18 cellular contexts compared by ENCODE assay signal in the genomic region with DNA sequence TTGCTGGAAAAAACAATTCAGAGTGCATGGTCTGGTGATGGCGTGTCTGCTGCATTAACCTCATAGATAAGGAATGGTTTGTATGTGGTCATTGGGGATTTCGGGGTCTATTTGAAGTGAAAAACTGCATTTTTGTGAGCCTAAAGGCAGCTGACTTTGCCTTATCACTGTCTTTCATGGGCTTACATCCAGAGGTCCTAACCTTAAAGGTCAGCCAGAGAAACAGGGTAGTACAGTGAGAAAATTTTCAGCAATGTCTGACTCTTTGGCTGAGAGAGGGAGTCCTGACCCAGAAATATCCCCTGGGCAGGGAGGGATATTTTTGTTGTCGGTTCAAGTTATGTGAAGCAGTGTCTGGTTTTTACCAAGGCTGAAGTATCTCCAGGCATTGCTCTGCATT.
"Had no signal": no experiment of that assay in that cellular context is flagged by ENCODE, and none has a peak within 500 bp of the region (broad histone marks: within the 10 kb centered on the region; RNA-seq: fewer than 3 reads in every experiment).

No MANE protein-coding gene starts in this region.

- H3K36me3 ChIP-seq: breast epithelium, thoracic aorta had no signal

- DNase-seq: activated CD4-positive, alpha-beta T cell treated with anti-CD3 and anti-CD28 coated beads for 1 hour; activated CD4-positive, alpha-beta T cell treated with anti-CD3 and anti-CD28 coated beads, Interleukin-2, amount 50 U/mL, for 4 hours; activated naive CD4-positive, alpha-beta T cell; activated naive CD8-positive, alpha-beta T cell treated with anti-CD3 and anti-CD28 coated beads, Interleukin-2, amount 10 ng/mL, durations not matched to agents 7 days and 5 days; activated T-cell treated with anti-CD3 and anti-CD28 coated beads for 4 hours; anterior cingulate cortex; foreskin fibroblast; naive thymus-derived CD4-positive, alpha-beta T cell; posterior cingulate gyrus; retina; small intestine; stimulated activated naive CD8-positive, alpha-beta T cell treated with anti-CD3 and anti-CD28 coated beads, Interleukin-15, amount 100 ng/mL, for 72 hours; T-cell; T-helper 9 cell had no signal

- H3K4me3 ChIP-seq: breast epithelium, SK-N-MC, thoracic aorta had no signal

- ATAC-seq: esophagus mucosa; naive thymus-derived CD4-positive, alpha-beta T cell; stimulated activated naive CD8-positive, alpha-beta T cell treated with anti-CD3 and anti-CD28 coated beads, Interleukin-15, amount 100 ng/mL, for 72 hours; T-cell had no signal

- H3K27ac ChIP-seq: breast epithelium, SK-N-MC, thoracic aorta had no signal

- H3K4me1 ChIP-seq: breast epithelium had no signal

- H3K4me3 Mint-ChIP-seq: activated naive CD8-positive, alpha-beta T cell treated with anti-CD3 and anti-CD28 coated beads, Interleukin-2, amount 10 ng/mL, durations not matched to agents 7 days and 5 days; stimulated activated naive CD8-positive, alpha-beta T cell treated with anti-CD3 and anti-CD28 coated beads, Interleukin-15, amount 100 ng/mL, for 72 hours had no signal

- H3K27me3 Mint-ChIP-seq: activated naive CD8-positive, alpha-beta T cell treated with anti-CD3 and anti-CD28 coated beads, Interleukin-2, amount 10 ng/mL, durations not matched to agents 7 days and 5 days; stimulated activated naive CD8-positive, alpha-beta T cell treated with anti-CD3 and anti-CD28 coated beads, Interleukin-15, amount 100 ng/mL, for 72 hours had no signal

- H3K9me3 Mint-ChIP-seq: activated naive CD8-positive, alpha-beta T cell treated with anti-CD3 and anti-CD28 coated beads, Interleukin-2, amount 10 ng/mL, durations not matched to agents 7 days and 5 days; T-cell had no signal

- H3K9me3 ChIP-seq: breast epithelium, thoracic aorta had no signal

- FAIRE-seq: small intestine had no signal

- H3K27ac Mint-ChIP-seq: activated naive CD8-positive, alpha-beta T cell treated with anti-CD3 and anti-CD28 coated beads, Interleukin-2, amount 10 ng/mL, durations not matched to agents 7 days and 5 days; stimulated activated naive CD8-positive, alpha-beta T cell treated with anti-CD3 and anti-CD28 coated beads, Interleukin-15, amount 100 ng/mL, for 72 hours; T-cell had no signal
